10 cellular contexts compared by ENCODE assay signal in genomic region chr12:122893208-122894151, GRCh38. TPM values are rescaled to one million over a fixed set of nuclear protein-coding genes. Genes with fewer than 3 reads are reported as not detected.
A peak's percentile ranks its signal among the peaks of the same experiment; 100 is the strongest.
DNase-seq lines count a peak whose midpoint lies in the region; ATAC-seq, FAIRE-seq and TF ChIP-seq lines count a peak whose summit lies in the region.
"Had no signal": no experiment of that assay in that cellular context is flagged by ENCODE, and none has a peak within 500 bp of the region (broad histone marks: within the 10 kb centered on the region; RNA-seq: fewer than 3 reads in every experiment).

No MANE protein-coding gene starts in this region.

- H3K36me3 ChIP-seq in K562 (ENCODE audit: control insufficient read depth, insufficient read depth, low read length): peaks cover 18% of the 10 kb centered on the region; the same call in 2 of the 3 replicates
- peaks cover 0 to 2% (median 0%) of the 10 kb centered on the region in 4 donors for H3K36me3 ChIP-seq in liver (ENCODE audit: control insufficient read depth in 4 of 4, insufficient read depth in 3 of 4, low read depth in 1 of 4, low read length in 3 of 4)
- H3K36me3 ChIP-seq in subcutaneous abdominal adipose tissue (ENCODE audit: control insufficient read depth in 5 of 5, insufficient read depth in 5 of 5, low read length in 5 of 5): no peaks in the 10 kb centered on the region

- CTCF ChIA-PET in activated CD4-positive, alpha-beta memory T cell treated with anti-CD3 and anti-CD28 coated beads, Interleukin-2, amount 10 ng/mL, durations not matched to agents 7 days and 5 days (lab: Charles Lee): interaction anchor here (0.9 kb wide), 1 partner anchor 11 kb away, joined by 3 read pairs; no protein-coding TSS in a partner anchor
- CTCF ChIA-PET in activated CD4-positive, alpha-beta memory T cell treated with anti-CD3 and anti-CD28 coated beads for 36 hours (lab: Charles Lee): interaction anchor here (0.6 to 6.4 kb wide), 3 partner anchors 12 to 21 kb away, joined by 5 to 25 read pairs (median 7); no protein-coding TSS in a partner anchor
- CTCF ChIA-PET in K562 (lab: Yijun Ruan, JAX; ENCODE audit: low intra/inter-chr PET ratio): no interaction called here

- 42% methylated on average over 7 of the region's 7 CpGs for WGBS in K562 (ENCODE audit: insufficient coverage, low coverage, missing lambda C conversion rate)
- WGBS in liver: 73% methylated on average over 7 of the region's 7 CpGs

- H2AFZ ChIP-seq in K562 (ENCODE audit: low read depth, low read length): no peak overlapping the region

- no peak for ATAC-seq in K562

- H3K4me2 ChIP-seq in K562 (ENCODE audit: insufficient read depth, low read length): peak overlapping the region; percentile 92

- TSS peak; percentile 23 for BruUV-seq in K562 (replicated peaks; lab: Mats Ljungman, UMichigan)

- TF ChIP-seq RAD21 in K562 (CRISPR knock-in tag; conservative IDR thresholded peaks at IDR 0.05 in 1 of 2, IDR thresholded peaks at IDR 0.05 in 1 of 2) (no peak), liver (IDR thresholded peaks at IDR 0.05) (no peak)

- in situ Hi-C loops in K562 (cut with MboI): no loop called here

- peak overlapping the region; percentile 83 for H3K4me3 Mint-ChIP-seq in activated CD4-positive, alpha-beta memory T cell treated with anti-CD3 and anti-CD28 coated beads, Interleukin-2, amount 10 ng/mL, durations not matched to agents 7 days and 5 days
- H3K4me3 Mint-ChIP-seq in activated CD4-positive, alpha-beta memory T cell treated with anti-CD3 and anti-CD28 coated beads for 36 hours: no peak overlapping the region

- POLR2A ChIA-PET in activated CD4-positive, alpha-beta memory T cell treated with anti-CD3 and anti-CD28 coated beads, Interleukin-2, amount 10 ng/mL, durations not matched to agents 7 days and 5 days (lab: Charles Lee): interaction anchor here (1.3 to 9.8 kb wide), 5 partner anchors 9 to 339 kb away, joined by 3 to 136 read pairs (median 4); partner anchors contain the start of gene MPHOSPH9
- POLR2A ChIA-PET in activated CD4-positive, alpha-beta memory T cell treated with anti-CD3 and anti-CD28 coated beads for 36 hours (lab: Charles Lee): interaction anchor here (1.5 kb wide), 1 partner anchor 10 kb away, joined by 7 read pairs; no protein-coding TSS in a partner anchor
- POLR2A ChIA-PET in K562 (lab: Yijun Ruan, JAX): interaction anchor here (0.6 to 1.8 kb wide), 6 partner anchors 7 to 191 kb away, joined by 3 to 6 read pairs (median 4); no protein-coding TSS in a partner anchor

- no peaks in the 10 kb centered on the region for H3K9me3 ChIP-seq in K562 (replicated peaks; ENCODE audit: control insufficient read depth, insufficient read depth, low read depth, low read length)
- H3K9me3 ChIP-seq in liver (ENCODE audit: control insufficient read depth in 4 of 4, low read length in 3 of 4): no peaks in the 10 kb centered on the region
- H3K9me3 ChIP-seq in subcutaneous abdominal adipose tissue (ENCODE audit: control insufficient read depth in 5 of 5, low read length in 5 of 5): peaks cover 0 to 4% (median 3%) of the 10 kb centered on the region in 5 donors

- H3K36me3 Mint-ChIP-seq in activated CD4-positive, alpha-beta memory T cell treated with anti-CD3 and anti-CD28 coated beads, Interleukin-2, amount 10 ng/mL, durations not matched to agents 7 days and 5 days (ENCODE audit: low read depth): peaks cover 24% of the 10 kb centered on the region
- H3K36me3 Mint-ChIP-seq in activated CD4-positive, alpha-beta memory T cell treated with anti-CD3 and anti-CD28 coated beads for 36 hours: peaks cover 3% of the 10 kb centered on the region

- H3K27ac ChIP-seq in K562 (ENCODE audit: extremely low read depth, low read depth, low read length) (peak overlapping the region; percentile 92; the same call in 2 of the 3 replicates), liver (ENCODE audit: low read depth in 1 of 2, low read length in 2 of 2) (peak overlapping the region; percentile 29 to 85), subcutaneous abdominal adipose tissue (ENCODE audit: low read depth, low read length) (no peak overlapping the region)

- intact Hi-C loops in activated CD4-positive, alpha-beta memory T cell treated with anti-CD3 and anti-CD28 coated beads for 36 hours (cut with micrococcal nuclease): loop anchor here (10.0 kb wide), 1 partner anchor 561 kb away; the partner anchor contains the start of gene SNRNP35
- intact Hi-C loops in K562 (cut with micrococcal nuclease) (no loop called here), posterior vena cava (cut with DNase I) (no loop called here)

- H3K4me3 ChIP-seq in K562: peak overlapping the region; percentile 86; the same call in 1 of the 2 replicates
- no peak overlapping the region for H3K4me3 ChIP-seq in liver (ENCODE audit: low read depth in 1 of 3, low read length in 3 of 3)
- H3K4me3 ChIP-seq in subcutaneous abdominal adipose tissue (ENCODE audit: low read depth in 1 of 5, low read length in 5 of 5): peak overlapping the region in 3 of 5 donors; percentile 78 to 96 (median 94)

- H3K27me3 Mint-ChIP-seq in activated CD4-positive, alpha-beta memory T cell treated with anti-CD3 and anti-CD28 coated beads, Interleukin-2, amount 10 ng/mL, durations not matched to agents 7 days and 5 days: no peaks in the 10 kb centered on the region
- peaks cover 3% of the 10 kb centered on the region for H3K27me3 Mint-ChIP-seq in activated CD4-positive, alpha-beta memory T cell treated with anti-CD3 and anti-CD28 coated beads for 36 hours

- H4K20me1 ChIP-seq in K562 (replicated peaks; ENCODE audit: control insufficient read depth, insufficient read depth, low read length): peaks cover 24% of the 10 kb centered on the region

- TF ChIP-seq CTCF in K562 (IDR thresholded peaks at IDR 0.05 in 2 of 3, conservative IDR thresholded peaks at IDR 0.05 in 1 of 3; ENCODE audit: insufficient read depth in 2 of 3, low read depth in 1 of 3, low read length in 3 of 3) (no peak), liver (IDR thresholded peaks at IDR 0.05; ENCODE audit: low read depth, low read length, missing input control) (no peak)

- H3K27me3 ChIP-seq in K562 (ENCODE audit: control insufficient read depth in 2 of 2, insufficient read depth in 2 of 2, low read length in 2 of 2): no peaks in the 10 kb centered on the region
- no peaks in the 10 kb centered on the region for H3K27me3 ChIP-seq in liver (ENCODE audit: control insufficient read depth in 4 of 4, insufficient read depth in 4 of 4, low read length in 3 of 4)
- no peaks in the 10 kb centered on the region for H3K27me3 ChIP-seq in subcutaneous abdominal adipose tissue (ENCODE audit: control insufficient read depth in 5 of 5, insufficient read depth in 4 of 5, low read length in 5 of 5)

- H3K27ac Mint-ChIP-seq in activated CD4-positive, alpha-beta memory T cell treated with anti-CD3 and anti-CD28 coated beads, Interleukin-2, amount 10 ng/mL, durations not matched to agents 7 days and 5 days: no peak overlapping the region
- H3K27ac Mint-ChIP-seq in activated CD4-positive, alpha-beta memory T cell treated with anti-CD3 and anti-CD28 coated beads for 36 hours: no peak overlapping the region

- no peak for DNase-seq in activated CD4-positive, alpha-beta memory T cell treated with anti-CD3 and anti-CD28 coated beads, Interleukin-2, amount 10 ng/mL, durations not matched to agents 7 days and 5 days
- DNase-seq in activated CD4-positive, alpha-beta memory T cell treated with anti-CD3 and anti-CD28 coated beads for 36 hours: no peak
- DNase-seq in K562 (ENCODE audit: extremely low read depth in 1 of 4, low spot score in 3 of 4) (no peak), posterior vena cava (ENCODE audit: low spot score) (no peak), frontal cortex (ENCODE audit: low spot score in 2 of 2) (no peak)
- no peak for DNase-seq in stimulated activated CD4-positive, alpha-beta T cell treated with anti-CD3 and anti-CD28 coated beads, Interleukin-12 subunit alpha, Interleukin-12 subunit beta, amount 100 ng/mL, for 4 hours
- DNase-seq: activated gamma-delta T cell treated with Interleukin-2 at 50 U/mL for 16 hours, OCI-M1 had no signal

- TF ChIP-seq POLR2A in K562 (conservative IDR thresholded peaks at IDR 0.05): no peak

- H3K4me1 ChIP-seq in K562 (replicated peaks in 1 of 2; ENCODE audit: control insufficient read depth in 2 of 2, insufficient read depth in 2 of 2, low read length in 2 of 2): peaks cover 27 to 54% of the 10 kb centered on the region in 2 experiments
- peaks cover 1 to 27% (median 21%) of the 10 kb centered on the region in 4 donors for H3K4me1 ChIP-seq in liver (ENCODE audit: control insufficient read depth in 4 of 4, insufficient read depth in 4 of 4, low read length in 3 of 4)
- H3K4me1 ChIP-seq in subcutaneous abdominal adipose tissue (ENCODE audit: control insufficient read depth in 5 of 5, insufficient read depth in 5 of 5, low read length in 5 of 5): peaks cover 4 to 76% (median 48%) of the 10 kb centered on the region in 5 donors

- H3K9ac ChIP-seq in K562 (ENCODE audit: insufficient read depth in 1 of 2, low read depth in 2 of 2, low read length in 2 of 2) (peak overlapping the region in 1 of 2 experiments; percentile 95; a peak in 1 of 4 replicates), liver (ENCODE audit: low read depth in 1 of 2, low read length in 2 of 2) (peak overlapping the region; percentile 14 to 32), subcutaneous abdominal adipose tissue (ENCODE audit: low read length in 5 of 5) (peak overlapping the region in 1 of 5 donors; percentile 21)

- no peak for TF ChIP-seq EP300 in K562 (IDR thresholded peaks at IDR 0.05; ENCODE audit: low read length)

- H3K79me2 ChIP-seq in K562 (ENCODE audit: control insufficient read depth, insufficient read depth, low read length): peaks cover 73% of the 10 kb centered on the region

- peaks cover 84% of the 10 kb centered on the region for H3K4me1 Mint-ChIP-seq in activated CD4-positive, alpha-beta memory T cell treated with anti-CD3 and anti-CD28 coated beads, Interleukin-2, amount 10 ng/mL, durations not matched to agents 7 days and 5 days
- peaks cover 78% of the 10 kb centered on the region for H3K4me1 Mint-ChIP-seq in activated CD4-positive, alpha-beta memory T cell treated with anti-CD3 and anti-CD28 coated beads for 36 hours (ENCODE audit: low read depth)

- peaks cover 5% of the 10 kb centered on the region for H3K9me3 Mint-ChIP-seq in activated CD4-positive, alpha-beta memory T cell treated with anti-CD3 and anti-CD28 coated beads, Interleukin-2, amount 10 ng/mL, durations not matched to agents 7 days and 5 days
- H3K9me3 Mint-ChIP-seq in activated CD4-positive, alpha-beta memory T cell treated with anti-CD3 and anti-CD28 coated beads for 36 hours: peaks cover 7% of the 10 kb centered on the region

- FAIRE-seq in K562 (lab: Jason Lieb, UNC) (no peak), frontal cortex (lab: Jason Lieb, UNC) (no peak)

- no peaks in the 10 kb centered on the region for H3K9me1 ChIP-seq in K562 (ENCODE audit: control insufficient read depth, insufficient read depth, low read length)

RNA-seq across cellular contexts. Expression of gene VPS37B, which starts 2.4 kb away (rescaled TPM):
- 10 to 100 TPM; 27.1 to 27.7 TPM for total RNA-seq in activated CD4-positive, alpha-beta memory T cell treated with anti-CD3 and anti-CD28 coated beads, Interleukin-2, amount 10 ng/mL, durations not matched to agents 7 days and 5 days
- total RNA-seq in activated CD4-positive, alpha-beta memory T cell treated with anti-CD3 and anti-CD28 coated beads for 36 hours: 10 to 100 TPM in 1 of 2 experiments, 1 to 10 TPM in 1; 10.0 to 10.4 TPM
- 49.3 and 58.0 TPM in 2 replicates for total RNA-seq in K562 (2011; cell fraction: chromatin; rRNA removed; ENCODE audit: low replicate concordance)
- total RNA-seq in K562 (2011; cell fraction: nucleolus; rRNA removed): 33.2 and 33.4 TPM in 2 replicates
- 41.1 and 66.6 TPM in 2 replicates for total RNA-seq in K562 (2011; cell fraction: nucleoplasm; rRNA removed)
- 27.9 and 34.1 TPM in 2 replicates for total RNA-seq in K562 (2014; rRNA removed)
- total RNA-seq in K562 (2014; rRNA removed; fragmentation: Illumina TruSeq; extraction: Trizol): 9.5 and 12.3 TPM in 2 replicates
- 18.1 and 18.5 TPM in 2 replicates for total RNA-seq in K562 (2015; rRNA removed; fragmentation: Illumina TruSeq; extraction: Trizol)
- 35.8 and 37.4 TPM in 2 replicates for total RNA-seq in K562 (2021)
- 13.8 TPM in 2 replicates for polyA plus RNA-seq in K562 (2011; rRNA removed)
- 19.4 and 30.1 TPM in 2 replicates for polyA plus RNA-seq in K562 (2011; cell fraction: cytosol; rRNA removed)
- polyA plus RNA-seq in K562 (2011; cell fraction: nucleus; rRNA removed): 22.7 and 30.0 TPM in 2 replicates
- polyA plus RNA-seq in K562 (2012): 18.5 and 22.9 TPM in 2 replicates
- polyA plus RNA-seq in K562 (2014; fragmentation: Illumina TruSeq; extraction: Trizol): 17.9 and 24.0 TPM in 2 replicates
- polyA plus RNA-seq in K562 (2014; fragmentation: Nextera tagmentation; extraction: Ambion mirVana): under 1 TPM; 0.28 to 0.34 TPM
- 24.7 and 33.3 TPM in 2 replicates for polyA plus RNA-seq in K562 (2014; rRNA removed)
- polyA minus RNA-seq in K562 (2011; rRNA and poly(A)+ RNA removed): 12.2 and 15.1 TPM in 2 replicates
- polyA minus RNA-seq in K562 (2011; cell fraction: cytosol; rRNA and poly(A)+ RNA removed): 13.9 and 17.0 TPM in 2 replicates
- polyA minus RNA-seq in K562 (2011; cell fraction: nucleus; rRNA and poly(A)+ RNA removed): 11.8 and 13.6 TPM in 2 replicates
- 1 to 10 TPM; 4.4 to 6.8 TPM for total RNA-seq in liver
- 1 to 10 TPM; 2.3 to 3.2 TPM for polyA plus RNA-seq in liver
- total RNA-seq in posterior vena cava: 10 to 100 TPM; 18.3 to 22.3 TPM
- 13.0 TPM for total RNA-seq in frontal cortex

RNA-seq across cellular contexts. Expression of gene HIP1R, which starts 58.2 kb away (rescaled TPM):
- 10 to 100 TPM; 23.4 to 24.7 TPM for total RNA-seq in activated CD4-positive, alpha-beta memory T cell treated with anti-CD3 and anti-CD28 coated beads, Interleukin-2, amount 10 ng/mL, durations not matched to agents 7 days and 5 days
- total RNA-seq in activated CD4-positive, alpha-beta memory T cell treated with anti-CD3 and anti-CD28 coated beads for 36 hours: 10 to 100 TPM; 19.3 to 22.2 TPM
- total RNA-seq in K562 (2011; cell fraction: chromatin; rRNA removed; ENCODE audit: low replicate concordance): 70.1 and 194 TPM in 2 replicates
- total RNA-seq in K562 (2011; cell fraction: nucleolus; rRNA removed): 103 and 109 TPM in 2 replicates
- total RNA-seq in K562 (2011; cell fraction: nucleoplasm; rRNA removed): 63.5 and 76.8 TPM in 2 replicates
- total RNA-seq in K562 (2014; rRNA removed) (29.2 and 30.4 TPM in 2 replicates), K562 (2014; rRNA removed; fragmentation: Illumina TruSeq; extraction: Trizol) (6.4 and 8.6 TPM in 2 replicates), K562 (2015; rRNA removed; fragmentation: Illumina TruSeq; extraction: Trizol) (12.0 and 13.2 TPM in 2 replicates), K562 (2021) (27.8 and 31.0 TPM in 2 replicates), liver (10 to 100 TPM; 18.3 to 52.5 TPM), posterior vena cava (10 to 100 TPM; 12.8 to 19.3 TPM), frontal cortex (88.0 TPM)
- polyA plus RNA-seq in K562 (2011; rRNA removed) (14.2 and 17.2 TPM in 2 replicates), K562 (2014; fragmentation: Illumina TruSeq; extraction: Trizol) (21.7 and 33.6 TPM in 2 replicates), K562 (2014; fragmentation: Nextera tagmentation; extraction: Ambion mirVana) (under 1 TPM; 0.15 to 0.45 TPM), K562 (2014; rRNA removed) (27.0 and 29.1 TPM in 2 replicates), liver (10 to 100 TPM; 12.4 to 15.8 TPM)
- polyA plus RNA-seq in K562 (2011; cell fraction: cytosol; rRNA removed): 8.8 and 22.2 TPM in 2 replicates
- 107 and 176 TPM in 2 replicates for polyA plus RNA-seq in K562 (2011; cell fraction: nucleus; rRNA removed)
- 15.6 and 30.3 TPM in 2 replicates for polyA plus RNA-seq in K562 (2012)
- polyA minus RNA-seq in K562 (2011; rRNA and poly(A)+ RNA removed): 5.7 and 11.0 TPM in 2 replicates
- 6.4 and 7.5 TPM in 2 replicates for polyA minus RNA-seq in K562 (2011; cell fraction: cytosol; rRNA and poly(A)+ RNA removed)
- polyA minus RNA-seq in K562 (2011; cell fraction: nucleus; rRNA and poly(A)+ RNA removed): 23.3 and 26.9 TPM in 2 replicates

Comparison
In these comparisons a context has a peak if more than half of its experiments do, and no peak if none do; other contexts are left out.
1. H3K4me3 ChIP-seq: peak in K562 (single experiment) and subcutaneous abdominal adipose tissue (3 of 5); none in liver (0 of 3).